9 cellular contexts compared by ENCODE assay signal in genomic region chr12:122872815-122873361, GRCh38. TPM values are rescaled to one million over a fixed set of nuclear protein-coding genes. Genes with fewer than 3 reads are reported as not detected.
A peak's percentile ranks its signal among the peaks of the same experiment; 100 is the strongest.
DNase-seq lines count a peak whose midpoint lies in the region; TF ChIP-seq lines count a peak whose summit lies in the region.
"Had no signal": no experiment of that assay in that cellular context is flagged by ENCODE, and none has a peak within 500 bp of the region (broad histone marks: within the 10 kb centered on the region; RNA-seq: fewer than 3 reads in every experiment).

No MANE protein-coding gene starts in this region.

- H3K4me3 Mint-ChIP-seq in progenitor cell of endocrine pancreas (ENCODE audit: low read depth), result no peak overlapping the region

- TF ChIP-seq CTCF in esophagus squamous epithelium (IDR thresholded peaks at IDR 0.05), result no peak
- TF ChIP-seq CTCF in progenitor cell of endocrine pancreas (IDR thresholded peaks at IDR 0.05; ENCODE audit: unreplicated experiment), result no peak

- H3K9me3 Mint-ChIP-seq in progenitor cell of endocrine pancreas (ENCODE audit: low read depth), result no peaks in the 10 kb centered on the region

- H3K4me1 Mint-ChIP-seq in progenitor cell of endocrine pancreas (ENCODE audit: low read depth), result peaks cover 30% of the 10 kb centered on the region

- H3K27me3 ChIP-seq in esophagus squamous epithelium, result no peaks in the 10 kb centered on the region

- H3K9me3 ChIP-seq in esophagus squamous epithelium, result no peaks in the 10 kb centered on the region

- H3K4me3 ChIP-seq in esophagus squamous epithelium, result peak overlapping the region in 1 of 4 donors; percentile 35

- H3K4me1 ChIP-seq in esophagus squamous epithelium, result peaks cover 50 to 100% (median 69%) of the 10 kb centered on the region in 3 donors

- intact Hi-C loops in esophagus squamous epithelium (cut with DNase I), result no loop called here

- H3K27ac ChIP-seq in esophagus squamous epithelium, result peak overlapping the region; percentile 71 to 86 (median 82)

- H3K27ac Mint-ChIP-seq in progenitor cell of endocrine pancreas, result peak overlapping the region; percentile 11

- 63 to 72% methylated on average over 12 of the region's 12 CpGs for WGBS in esophagus squamous epithelium, 2 donors

- DNase-seq in COR-L47 (lab: John Stamatoyannopoulos, UW) (peak; percentile 30), NCI-H526 treated with DMSO at 0.1 percent for 48 hours (lab: John Stamatoyannopoulos, UW) (peak; percentile 41), esophagus squamous epithelium (lab: John Stamatoyannopoulos, UW) (no peak), progenitor cell of endocrine pancreas (ENCODE audit: low spot score, unreplicated experiment) (no peak), cerebellum (ENCODE audit: low spot score) (no peak), GM19238 (ENCODE audit: insufficient read length, low spot score) (no peak), HuH-7 (ENCODE audit: low spot score) (no peak), pons (ENCODE audit: low spot score) (no peak)
- DNase-seq: activated CD4-positive, alpha-beta T cell treated with anti-CD3 and anti-CD28 coated beads for 36 hours had no signal

- TF ChIP-seq POLR2A in esophagus squamous epithelium (IDR thresholded peaks at IDR 0.05), result no peak

- H3K36me3 ChIP-seq in esophagus squamous epithelium, result peaks cover 0 to 46% (median 9%) of the 10 kb centered on the region in 3 donors

- peaks cover 13% of the 10 kb centered on the region for H3K36me3 Mint-ChIP-seq in progenitor cell of endocrine pancreas (ENCODE audit: insufficient read depth)

- H3K27me3 Mint-ChIP-seq in progenitor cell of endocrine pancreas, result no peaks in the 10 kb centered on the region

RNA-seq across cellular contexts. Expression of gene VPS37B, which starts 23.0 kb away (rescaled TPM):
- total RNA-seq in esophagus squamous epithelium (10 to 100 TPM; 41.1 to 85.7 (median 69.5) TPM), progenitor cell of endocrine pancreas (22.9 and 24.2 TPM in 2 replicates), cerebellum (17.6 TPM)

RNA-seq across cellular contexts. Expression of gene HIP1R, which starts 37.6 kb away (rescaled TPM):
- total RNA-seq in esophagus squamous epithelium (10 to 100 TPM; 27.3 to 46.3 (median 44.8) TPM), progenitor cell of endocrine pancreas (61.1 and 68.8 TPM in 2 replicates), cerebellum (60.3 TPM)

Comparison
In these comparisons a context has a peak if more than half of its experiments do, and no peak if none do; other contexts are left out.
1. DNase-seq: peak in COR-L47 (single experiment) and NCI-H526 treated with DMSO at 0.1 percent for 48 hours (single experiment); none in esophagus squamous epithelium (single experiment), progenitor cell of endocrine pancreas (single experiment), cerebellum (single experiment), GM19238 (single experiment), HuH-7 (single experiment) and pons (single experiment).